In genomic region chr2:224860786-224861185, GRCh38 we compare ENCODE assay signal across 21 cellular contexts.
"Had no signal": no experiment of that assay in that cellular context is flagged by ENCODE, and none has a peak within 500 bp of the region (broad histone marks: within the 10 kb centered on the region; RNA-seq: fewer than 3 reads in every experiment).

No MANE protein-coding gene starts in this region.

- H3K27me3 ChIP-seq: sigmoid colon, thyroid gland had no signal

- H3K9me3 ChIP-seq: sigmoid colon, thyroid gland had no signal

- DNase-seq: activated CD4-positive, alpha-beta T cell treated with anti-CD3 and anti-CD28 coated beads for 4 hours; activated CD8-positive, alpha-beta memory T cell treated with anti-CD3 and anti-CD28 coated beads for 24 hours; activated naive CD4-positive, alpha-beta T cell treated with anti-CD3 and anti-CD28 coated beads, Interleukin-2, amount 10 ng/mL, durations not matched to agents 7 days and 5 days; amygdala; caudate nucleus; effector memory CD8-positive, alpha-beta T cell; foreskin melanocyte; glutamatergic neuron; hippocampal formation; islet precursor cell; nephron progenitor cell; nucleus accumbens; posterior cingulate gyrus; sigmoid colon; stimulated activated CD4-positive, alpha-beta T cell treated with anti-CD3 and anti-CD28 coated beads, Interleukin-4, amount 100 ng/mL, for 4 hours; stimulated activated naive B cell treated with anti-CD40 and anti-IgM and Interleukin-4, amounts not matched to agents 10 μg/mL and 1 μg/mL and 100 μg/mL, for 72 hours; thyroid gland had no signal

- H3K27ac ChIP-seq: sigmoid colon, SK-N-MC, thyroid gland had no signal

- H3K4me3 Mint-ChIP-seq: activated naive CD4-positive, alpha-beta T cell treated with anti-CD3 and anti-CD28 coated beads, Interleukin-2, amount 10 ng/mL, durations not matched to agents 7 days and 5 days; effector memory CD8-positive, alpha-beta T cell; mesothelial cell of epicardium; nephron progenitor cell; stimulated activated naive B cell treated with anti-CD40 and anti-IgM and Interleukin-4, amounts not matched to agents 10 μg/mL and 1 μg/mL and 100 μg/mL, for 72 hours; WTC11 had no signal

- H3K4me1 Mint-ChIP-seq: activated naive CD4-positive, alpha-beta T cell treated with anti-CD3 and anti-CD28 coated beads, Interleukin-2, amount 10 ng/mL, durations not matched to agents 7 days and 5 days; nephron progenitor cell; WTC11 had no signal

- H3K36me3 ChIP-seq: sigmoid colon, thyroid gland had no signal

- H3K9me3 Mint-ChIP-seq: activated naive CD4-positive, alpha-beta T cell treated with anti-CD3 and anti-CD28 coated beads, Interleukin-2, amount 10 ng/mL, durations not matched to agents 7 days and 5 days; effector memory CD8-positive, alpha-beta T cell; mesothelial cell of epicardium; nephron progenitor cell; WTC11 had no signal

- H3K36me3 Mint-ChIP-seq: mesothelial cell of epicardium, WTC11 had no signal

- H3K27me3 Mint-ChIP-seq: activated naive CD4-positive, alpha-beta T cell treated with anti-CD3 and anti-CD28 coated beads, Interleukin-2, amount 10 ng/mL, durations not matched to agents 7 days and 5 days; effector memory CD8-positive, alpha-beta T cell; stimulated activated naive B cell treated with anti-CD40 and anti-IgM and Interleukin-4, amounts not matched to agents 10 μg/mL and 1 μg/mL and 100 μg/mL, for 72 hours had no signal

- ATAC-seq: effector memory CD8-positive, alpha-beta T cell; stimulated activated naive B cell treated with anti-CD40 and anti-IgM and Interleukin-4, amounts not matched to agents 10 μg/mL and 1 μg/mL and 100 μg/mL, for 72 hours; WTC11 had no signal

- H3K4me3 ChIP-seq: lung, sigmoid colon, SK-N-MC, thyroid gland had no signal

- H3K27ac Mint-ChIP-seq: activated naive CD4-positive, alpha-beta T cell treated with anti-CD3 and anti-CD28 coated beads, Interleukin-2, amount 10 ng/mL, durations not matched to agents 7 days and 5 days; effector memory CD8-positive, alpha-beta T cell; nephron progenitor cell; stimulated activated naive B cell treated with anti-CD40 and anti-IgM and Interleukin-4, amounts not matched to agents 10 μg/mL and 1 μg/mL and 100 μg/mL, for 72 hours; WTC11 had no signal

- H3K4me1 ChIP-seq: sigmoid colon had no signal
